Comparison of ENCODE assay signal across 26 cellular contexts in genomic region chr2:231298091-231298490, GRCh38.
"Had no signal": no experiment of that assay in that cellular context is flagged by ENCODE, and none has a peak within 500 bp of the region (broad histone marks: within the 10 kb centered on the region; RNA-seq: fewer than 3 reads in every experiment).

No MANE protein-coding gene starts in this region.

- H3K4me3 Mint-ChIP-seq: activated CD4-positive, alpha-beta memory T cell treated with anti-CD3 and anti-CD28 coated beads, Interleukin-2, amount 10 ng/mL, durations not matched to agents 7 days and 5 days; activated CD4-positive, alpha-beta T cell treated with anti-CD3 and anti-CD28 coated beads, Interleukin-2, amount 10 ng/mL, durations not matched to agents 7 days and 5 days; activated naive CD4-positive, alpha-beta T cell treated with anti-CD3 and anti-CD28 coated beads, Interleukin-2, amount 10 ng/mL, durations not matched to agents 7 days and 5 days; activated naive CD8-positive, alpha-beta T cell treated with anti-CD3 and anti-CD28 coated beads for 36 hours; activated T-cell treated with anti-CD3 and anti-CD28 coated beads, Interleukin-2, amount 50 U/mL, for 72 hours; T-helper 1 cell treated with Interleukin-12 subunit alpha and Interleukin-12 subunit beta and Interleukin-4 antibody, amounts not matched to agents 30 μg/mL and 1 μg/mL, for 36 hours had no signal

- H3K4me2 ChIP-seq: SK-N-SH had no signal

- H3K27me3 Mint-ChIP-seq: activated CD4-positive, alpha-beta T cell treated with anti-CD3 and anti-CD28 coated beads, Interleukin-2, amount 10 ng/mL, durations not matched to agents 7 days and 5 days; activated naive CD8-positive, alpha-beta T cell treated with anti-CD3 and anti-CD28 coated beads for 36 hours had no signal

- H3K27ac Mint-ChIP-seq: activated CD4-positive, alpha-beta memory T cell treated with anti-CD3 and anti-CD28 coated beads, Interleukin-2, amount 10 ng/mL, durations not matched to agents 7 days and 5 days; activated CD4-positive, alpha-beta T cell treated with anti-CD3 and anti-CD28 coated beads, Interleukin-2, amount 10 ng/mL, durations not matched to agents 7 days and 5 days; activated naive CD4-positive, alpha-beta T cell treated with anti-CD3 and anti-CD28 coated beads, Interleukin-2, amount 10 ng/mL, durations not matched to agents 7 days and 5 days; activated naive CD8-positive, alpha-beta T cell treated with anti-CD3 and anti-CD28 coated beads for 36 hours; activated T-cell treated with anti-CD3 and anti-CD28 coated beads, Interleukin-2, amount 50 U/mL, for 72 hours; activated T-helper 2 cell treated with anti-CD3 and anti-CD28 coated beads, Interferon-gamma antibody, Interleukin-2, Interleukin-4, amounts not matched to agents 10 μg/mL and 5 μg/mL and 100 μg/mL, durations not matched to agents 14 hours and 24 hours and 36 hours; T-helper 1 cell treated with Interleukin-12 subunit alpha and Interleukin-12 subunit beta and Interleukin-4 antibody, amounts not matched to agents 30 μg/mL and 1 μg/mL, for 36 hours had no signal

- H3K27ac ChIP-seq: brain microvascular endothelial cell, SJCRH30 had no signal

- H3K27me3 ChIP-seq: brain microvascular endothelial cell, cardiac muscle cell, SJCRH30 had no signal

- H3K36me3 Mint-ChIP-seq: activated naive CD4-positive, alpha-beta T cell treated with anti-CD3 and anti-CD28 coated beads, Interleukin-2, amount 10 ng/mL, durations not matched to agents 7 days and 5 days; activated naive CD8-positive, alpha-beta T cell treated with anti-CD3 and anti-CD28 coated beads for 36 hours had no signal

- H3K9me3 Mint-ChIP-seq: activated CD4-positive, alpha-beta memory T cell treated with anti-CD3 and anti-CD28 coated beads, Interleukin-2, amount 10 ng/mL, durations not matched to agents 7 days and 5 days; activated CD4-positive, alpha-beta T cell treated with anti-CD3 and anti-CD28 coated beads, Interleukin-2, amount 10 ng/mL, durations not matched to agents 7 days and 5 days; activated naive CD4-positive, alpha-beta T cell treated with anti-CD3 and anti-CD28 coated beads, Interleukin-2, amount 10 ng/mL, durations not matched to agents 7 days and 5 days; activated naive CD8-positive, alpha-beta T cell treated with anti-CD3 and anti-CD28 coated beads for 36 hours; activated T-cell treated with anti-CD3 and anti-CD28 coated beads, Interleukin-2, amount 50 U/mL, for 72 hours; activated T-helper 2 cell treated with anti-CD3 and anti-CD28 coated beads, Interferon-gamma antibody, Interleukin-2, Interleukin-4, amounts not matched to agents 10 μg/mL and 5 μg/mL and 100 μg/mL, durations not matched to agents 14 hours and 24 hours and 36 hours; T-helper 1 cell treated with Interleukin-12 subunit alpha and Interleukin-12 subunit beta and Interleukin-4 antibody, amounts not matched to agents 30 μg/mL and 1 μg/mL, for 36 hours had no signal

- H3K9me3 ChIP-seq: SJCRH30, SK-N-SH had no signal

- H3K4me1 Mint-ChIP-seq: activated naive CD8-positive, alpha-beta T cell treated with anti-CD3 and anti-CD28 coated beads for 36 hours had no signal

- ATAC-seq: activated T-cell treated with anti-CD3 and anti-CD28 coated beads, Interleukin-2, amount 50 U/mL, for 72 hours; Right ventricle myocardium inferior had no signal

- H3K9me2 ChIP-seq: SK-N-SH had no signal

- H3K4me3 ChIP-seq: cardiac muscle cell, SJCRH30 had no signal

- DNase-seq: activated CD4-positive, alpha-beta memory T cell treated with anti-CD3 and anti-CD28 coated beads, Interleukin-2, amount 10 ng/mL, durations not matched to agents 7 days and 5 days; activated CD4-positive, alpha-beta T cell treated with anti-CD3 and anti-CD28 coated beads, Interleukin-2, amount 10 ng/mL, durations not matched to agents 7 days and 5 days; activated CD4-positive, CD25-positive, alpha-beta regulatory T cell; activated gamma-delta T cell treated with Interleukin-2 at 50 U/mL for 16 hours; activated naive CD4-positive, alpha-beta T cell treated with anti-CD3 and anti-CD28 coated beads, Interleukin-2, amount 10 ng/mL, durations not matched to agents 7 days and 5 days; activated naive CD8-positive, alpha-beta T cell treated with anti-CD3 and anti-CD28 coated beads for 36 hours; activated T-cell treated with anti-CD3 and anti-CD28 coated beads for 4 hours; activated T-cell treated with anti-CD3 and anti-CD28 coated beads, Interleukin-2, amount 50 U/mL, for 72 hours; brain microvascular endothelial cell; KG1; NCI-H1092; NCI-H1417; NCI-H1930; NCI-H2171; NCI-H345; NCI-H510A; NCI-H526 treated with DMSO at 0.1 percent for 48 hours; NCI-H82; RPMI8226; SJCRH30; SK-N-SH; SW 1271 had no signal

- H3K36me3 ChIP-seq: cardiac muscle cell, SJCRH30 had no signal
